Comparison of ENCODE assay signal across 1 cellular context in the genomic region with DNA sequence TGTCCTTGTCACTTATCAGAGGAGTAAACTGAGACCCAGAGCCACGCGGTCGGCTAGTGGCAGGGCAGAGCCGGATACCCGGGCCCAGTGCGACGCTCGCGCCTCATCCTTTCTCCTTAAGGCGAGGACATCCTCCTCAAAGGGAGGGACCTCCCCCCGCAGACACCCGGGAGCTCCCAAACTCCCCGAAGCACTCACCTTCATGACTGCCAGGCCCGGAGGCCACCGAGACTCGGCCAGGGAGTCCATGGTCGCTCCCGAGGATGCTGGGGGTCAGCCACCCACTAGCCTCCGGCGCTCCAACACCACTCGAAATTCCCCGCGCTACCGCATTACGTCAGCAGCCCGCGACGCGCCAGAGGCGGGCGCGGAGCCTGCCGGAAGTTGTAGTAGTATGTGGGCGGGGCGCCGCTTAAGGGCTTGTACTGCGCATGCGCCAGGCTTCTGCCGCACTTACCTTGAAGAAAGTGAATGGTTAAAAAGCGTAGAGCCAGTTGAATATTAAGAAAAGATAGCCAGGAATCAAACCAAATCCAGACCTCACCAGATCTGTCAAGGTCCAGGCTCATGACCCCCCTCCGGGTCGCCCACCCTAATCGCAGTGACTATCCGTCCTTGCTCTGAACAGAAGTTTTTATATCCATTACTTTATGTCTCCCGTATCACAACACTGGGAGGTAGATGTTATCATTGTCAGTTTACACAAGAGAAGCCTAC.
A peak's percentile ranks its signal among the peaks of the same experiment; 100 is the strongest.
TF ChIP-seq lines count a peak whose summit lies in the region.

A gene with protein sequence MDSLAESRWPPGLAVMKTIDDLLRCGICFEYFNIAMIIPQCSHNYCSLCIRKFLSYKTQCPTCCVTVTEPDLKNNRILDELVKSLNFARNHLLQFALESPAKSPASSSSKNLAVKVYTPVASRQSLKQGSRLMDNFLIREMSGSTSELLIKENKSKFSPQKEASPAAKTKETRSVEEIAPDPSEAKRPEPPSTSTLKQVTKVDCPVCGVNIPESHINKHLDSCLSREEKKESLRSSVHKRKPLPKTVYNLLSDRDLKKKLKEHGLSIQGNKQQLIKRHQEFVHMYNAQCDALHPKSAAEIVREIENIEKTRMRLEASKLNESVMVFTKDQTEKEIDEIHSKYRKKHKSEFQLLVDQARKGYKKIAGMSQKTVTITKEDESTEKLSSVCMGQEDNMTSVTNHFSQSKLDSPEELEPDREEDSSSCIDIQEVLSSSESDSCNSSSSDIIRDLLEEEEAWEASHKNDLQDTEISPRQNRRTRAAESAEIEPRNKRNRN (minus strand): TSS at position 336 of the 717 bp plus-strand sequence. CDS start 87 bp downstream, at position 249.

TF ChIP-seq in K562, 482 proteins besides CTCF, POLR2A, EP300 and RAD21 (continued from another document and continues in another):
- TF ChIP-seq HIVEP1 (CRISPR knock-in tag; IDR thresholded peaks at IDR 0.05) (no peak), SMARCA5 (IDR thresholded peaks at IDR 0.05) (no peak), NFIX (CRISPR knock-in tag; IDR thresholded peaks at IDR 0.05; ENCODE audit: low read depth) (no peak), MAFG (tag; conservative IDR thresholded peaks at IDR 0.05) (no peak), ZNF224 (CRISPR knock-in tag; IDR thresholded peaks at IDR 0.05) (no peak), ARNT (IDR thresholded peaks at IDR 0.05) (no peak), ZNF436 (CRISPR knock-in tag; IDR thresholded peaks at IDR 0.05) (no peak), NR4A1 (CRISPR knock-in tag; IDR thresholded peaks at IDR 0.05) (no peak), NR4A1 (tag; IDR thresholded peaks at IDR 0.05) (no peak), POLR2AphosphoS5 (IDR thresholded peaks at IDR 0.05; ENCODE audit: control insufficient read depth, insufficient read depth, low read depth, low read length) (peak; percentile 72), MAZ (CRISPR knock-in tag; conservative IDR thresholded peaks at IDR 0.05 in 1 of 2, IDR thresholded peaks at IDR 0.05 in 1 of 2) (peak; percentile 79 to 88), FOXM1 (IDR thresholded peaks at IDR 0.05; ENCODE audit: low read depth) (no peak), FOXM1 (CRISPR knock-in tag; IDR thresholded peaks at IDR 0.05; ENCODE audit: low read depth) (no peak), KDM5B (IDR thresholded peaks at IDR 0.05; ENCODE audit: insufficient replicate concordance, low read depth, low read length) (peak; percentile 74), CBFA2T2 (conservative IDR thresholded peaks at IDR 0.05) (no peak), TBP (optimal IDR thresholded peaks at IDR 0.05; ENCODE audit: low read depth, low read length) (peak; percentile 60), XRCC3 (IDR thresholded peaks at IDR 0.05) (no peak), DIDO1 (tag; IDR thresholded peaks at IDR 0.05; ENCODE audit: low read depth) (peak; percentile 95), L3MBTL2 (IDR thresholded peaks at IDR 0.05) (peak; percentile 89)
- TF ChIP-seq, protein P1, sequence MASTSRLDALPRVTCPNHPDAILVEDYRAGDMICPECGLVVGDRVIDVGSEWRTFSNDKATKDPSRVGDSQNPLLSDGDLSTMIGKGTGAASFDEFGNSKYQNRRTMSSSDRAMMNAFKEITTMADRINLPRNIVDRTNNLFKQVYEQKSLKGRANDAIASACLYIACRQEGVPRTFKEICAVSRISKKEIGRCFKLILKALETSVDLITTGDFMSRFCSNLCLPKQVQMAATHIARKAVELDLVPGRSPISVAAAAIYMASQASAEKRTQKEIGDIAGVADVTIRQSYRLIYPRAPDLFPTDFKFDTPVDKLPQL (IDR thresholded peaks at IDR 0.05; ENCODE audit: extremely low read depth, insufficient read length) = no peak
- TF ChIP-seq, protein P2, sequence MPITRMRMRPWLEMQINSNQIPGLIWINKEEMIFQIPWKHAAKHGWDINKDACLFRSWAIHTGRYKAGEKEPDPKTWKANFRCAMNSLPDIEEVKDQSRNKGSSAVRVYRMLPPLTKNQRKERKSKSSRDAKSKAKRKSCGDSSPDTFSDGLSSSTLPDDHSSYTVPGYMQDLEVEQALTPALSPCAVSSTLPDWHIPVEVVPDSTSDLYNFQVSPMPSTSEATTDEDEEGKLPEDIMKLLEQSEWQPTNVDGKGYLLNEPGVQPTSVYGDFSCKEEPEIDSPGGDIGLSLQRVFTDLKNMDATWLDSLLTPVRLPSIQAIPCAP (CRISPR knock-in tag; IDR thresholded peaks at IDR 0.05; ENCODE audit: borderline replicate concordance) = no peak
- TF ChIP-seq, protein P3, sequence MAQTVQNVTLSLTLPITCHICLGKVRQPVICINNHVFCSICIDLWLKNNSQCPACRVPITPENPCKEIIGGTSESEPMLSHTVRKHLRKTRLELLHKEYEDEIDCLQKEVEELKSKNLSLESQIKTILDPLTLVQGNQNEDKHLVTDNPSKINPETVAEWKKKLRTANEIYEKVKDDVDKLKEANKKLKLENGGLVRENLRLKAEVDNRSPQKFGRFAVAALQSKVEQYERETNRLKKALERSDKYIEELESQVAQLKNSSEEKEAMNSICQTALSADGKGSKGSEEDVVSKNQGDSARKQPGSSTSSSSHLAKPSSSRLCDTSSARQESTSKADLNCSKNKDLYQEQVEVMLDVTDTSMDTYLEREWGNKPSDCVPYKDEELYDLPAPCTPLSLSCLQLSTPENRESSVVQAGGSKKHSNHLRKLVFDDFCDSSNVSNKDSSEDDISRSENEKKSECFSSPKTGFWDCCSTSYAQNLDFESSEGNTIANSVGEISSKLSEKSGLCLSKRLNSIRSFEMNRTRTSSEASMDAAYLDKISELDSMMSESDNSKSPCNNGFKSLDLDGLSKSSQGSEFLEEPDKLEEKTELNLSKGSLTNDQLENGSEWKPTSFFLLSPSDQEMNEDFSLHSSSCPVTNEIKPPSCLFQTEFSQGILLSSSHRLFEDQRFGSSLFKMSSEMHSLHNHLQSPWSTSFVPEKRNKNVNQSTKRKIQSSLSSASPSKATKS (CRISPR knock-in tag; IDR thresholded peaks at IDR 0.05) = no peak
- TF ChIP-seq, protein P4, sequence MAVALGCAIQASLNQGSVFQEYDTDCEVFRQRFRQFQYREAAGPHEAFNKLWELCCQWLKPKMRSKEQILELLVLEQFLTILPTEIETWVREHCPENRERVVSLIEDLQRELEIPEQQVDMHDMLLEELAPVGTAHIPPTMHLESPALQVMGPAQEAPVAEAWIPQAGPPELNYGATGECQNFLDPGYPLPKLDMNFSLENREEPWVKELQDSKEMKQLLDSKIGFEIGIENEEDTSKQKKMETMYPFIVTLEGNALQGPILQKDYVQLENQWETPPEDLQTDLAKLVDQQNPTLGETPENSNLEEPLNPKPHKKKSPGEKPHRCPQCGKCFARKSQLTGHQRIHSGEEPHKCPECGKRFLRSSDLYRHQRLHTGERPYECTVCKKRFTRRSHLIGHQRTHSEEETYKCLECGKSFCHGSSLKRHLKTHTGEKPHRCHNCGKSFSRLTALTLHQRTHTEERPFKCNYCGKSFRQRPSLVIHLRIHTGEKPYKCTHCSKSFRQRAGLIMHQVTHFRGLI (CRISPR knock-in tag; IDR thresholded peaks at IDR 0.05) = no peak
- TF ChIP-seq, protein P5, sequence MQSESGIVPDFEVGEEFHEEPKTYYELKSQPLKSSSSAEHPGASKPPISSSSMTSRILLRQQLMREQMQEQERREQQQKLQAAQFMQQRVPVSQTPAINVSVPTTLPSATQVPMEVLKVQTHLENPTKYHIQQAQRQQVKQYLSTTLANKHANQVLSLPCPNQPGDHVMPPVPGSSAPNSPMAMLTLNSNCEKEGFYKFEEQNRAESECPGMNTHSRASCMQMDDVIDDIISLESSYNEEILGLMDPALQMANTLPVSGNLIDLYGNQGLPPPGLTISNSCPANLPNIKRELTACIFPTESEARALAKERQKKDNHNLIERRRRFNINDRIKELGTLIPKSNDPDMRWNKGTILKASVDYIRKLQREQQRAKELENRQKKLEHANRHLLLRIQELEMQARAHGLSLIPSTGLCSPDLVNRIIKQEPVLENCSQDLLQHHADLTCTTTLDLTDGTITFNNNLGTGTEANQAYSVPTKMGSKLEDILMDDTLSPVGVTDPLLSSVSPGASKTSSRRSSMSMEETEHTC (IDR thresholded peaks at IDR 0.05) = no peak
- TF ChIP-seq, protein P6, sequence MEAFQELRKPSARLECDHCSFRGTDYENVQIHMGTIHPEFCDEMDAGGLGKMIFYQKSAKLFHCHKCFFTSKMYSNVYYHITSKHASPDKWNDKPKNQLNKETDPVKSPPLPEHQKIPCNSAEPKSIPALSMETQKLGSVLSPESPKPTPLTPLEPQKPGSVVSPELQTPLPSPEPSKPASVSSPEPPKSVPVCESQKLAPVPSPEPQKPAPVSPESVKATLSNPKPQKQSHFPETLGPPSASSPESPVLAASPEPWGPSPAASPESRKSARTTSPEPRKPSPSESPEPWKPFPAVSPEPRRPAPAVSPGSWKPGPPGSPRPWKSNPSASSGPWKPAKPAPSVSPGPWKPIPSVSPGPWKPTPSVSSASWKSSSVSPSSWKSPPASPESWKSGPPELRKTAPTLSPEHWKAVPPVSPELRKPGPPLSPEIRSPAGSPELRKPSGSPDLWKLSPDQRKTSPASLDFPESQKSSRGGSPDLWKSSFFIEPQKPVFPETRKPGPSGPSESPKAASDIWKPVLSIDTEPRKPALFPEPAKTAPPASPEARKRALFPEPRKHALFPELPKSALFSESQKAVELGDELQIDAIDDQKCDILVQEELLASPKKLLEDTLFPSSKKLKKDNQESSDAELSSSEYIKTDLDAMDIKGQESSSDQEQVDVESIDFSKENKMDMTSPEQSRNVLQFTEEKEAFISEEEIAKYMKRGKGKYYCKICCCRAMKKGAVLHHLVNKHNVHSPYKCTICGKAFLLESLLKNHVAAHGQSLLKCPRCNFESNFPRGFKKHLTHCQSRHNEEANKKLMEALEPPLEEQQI (IDR thresholded peaks at IDR 0.05) = no peak
- TF ChIP-seq, protein P7, sequence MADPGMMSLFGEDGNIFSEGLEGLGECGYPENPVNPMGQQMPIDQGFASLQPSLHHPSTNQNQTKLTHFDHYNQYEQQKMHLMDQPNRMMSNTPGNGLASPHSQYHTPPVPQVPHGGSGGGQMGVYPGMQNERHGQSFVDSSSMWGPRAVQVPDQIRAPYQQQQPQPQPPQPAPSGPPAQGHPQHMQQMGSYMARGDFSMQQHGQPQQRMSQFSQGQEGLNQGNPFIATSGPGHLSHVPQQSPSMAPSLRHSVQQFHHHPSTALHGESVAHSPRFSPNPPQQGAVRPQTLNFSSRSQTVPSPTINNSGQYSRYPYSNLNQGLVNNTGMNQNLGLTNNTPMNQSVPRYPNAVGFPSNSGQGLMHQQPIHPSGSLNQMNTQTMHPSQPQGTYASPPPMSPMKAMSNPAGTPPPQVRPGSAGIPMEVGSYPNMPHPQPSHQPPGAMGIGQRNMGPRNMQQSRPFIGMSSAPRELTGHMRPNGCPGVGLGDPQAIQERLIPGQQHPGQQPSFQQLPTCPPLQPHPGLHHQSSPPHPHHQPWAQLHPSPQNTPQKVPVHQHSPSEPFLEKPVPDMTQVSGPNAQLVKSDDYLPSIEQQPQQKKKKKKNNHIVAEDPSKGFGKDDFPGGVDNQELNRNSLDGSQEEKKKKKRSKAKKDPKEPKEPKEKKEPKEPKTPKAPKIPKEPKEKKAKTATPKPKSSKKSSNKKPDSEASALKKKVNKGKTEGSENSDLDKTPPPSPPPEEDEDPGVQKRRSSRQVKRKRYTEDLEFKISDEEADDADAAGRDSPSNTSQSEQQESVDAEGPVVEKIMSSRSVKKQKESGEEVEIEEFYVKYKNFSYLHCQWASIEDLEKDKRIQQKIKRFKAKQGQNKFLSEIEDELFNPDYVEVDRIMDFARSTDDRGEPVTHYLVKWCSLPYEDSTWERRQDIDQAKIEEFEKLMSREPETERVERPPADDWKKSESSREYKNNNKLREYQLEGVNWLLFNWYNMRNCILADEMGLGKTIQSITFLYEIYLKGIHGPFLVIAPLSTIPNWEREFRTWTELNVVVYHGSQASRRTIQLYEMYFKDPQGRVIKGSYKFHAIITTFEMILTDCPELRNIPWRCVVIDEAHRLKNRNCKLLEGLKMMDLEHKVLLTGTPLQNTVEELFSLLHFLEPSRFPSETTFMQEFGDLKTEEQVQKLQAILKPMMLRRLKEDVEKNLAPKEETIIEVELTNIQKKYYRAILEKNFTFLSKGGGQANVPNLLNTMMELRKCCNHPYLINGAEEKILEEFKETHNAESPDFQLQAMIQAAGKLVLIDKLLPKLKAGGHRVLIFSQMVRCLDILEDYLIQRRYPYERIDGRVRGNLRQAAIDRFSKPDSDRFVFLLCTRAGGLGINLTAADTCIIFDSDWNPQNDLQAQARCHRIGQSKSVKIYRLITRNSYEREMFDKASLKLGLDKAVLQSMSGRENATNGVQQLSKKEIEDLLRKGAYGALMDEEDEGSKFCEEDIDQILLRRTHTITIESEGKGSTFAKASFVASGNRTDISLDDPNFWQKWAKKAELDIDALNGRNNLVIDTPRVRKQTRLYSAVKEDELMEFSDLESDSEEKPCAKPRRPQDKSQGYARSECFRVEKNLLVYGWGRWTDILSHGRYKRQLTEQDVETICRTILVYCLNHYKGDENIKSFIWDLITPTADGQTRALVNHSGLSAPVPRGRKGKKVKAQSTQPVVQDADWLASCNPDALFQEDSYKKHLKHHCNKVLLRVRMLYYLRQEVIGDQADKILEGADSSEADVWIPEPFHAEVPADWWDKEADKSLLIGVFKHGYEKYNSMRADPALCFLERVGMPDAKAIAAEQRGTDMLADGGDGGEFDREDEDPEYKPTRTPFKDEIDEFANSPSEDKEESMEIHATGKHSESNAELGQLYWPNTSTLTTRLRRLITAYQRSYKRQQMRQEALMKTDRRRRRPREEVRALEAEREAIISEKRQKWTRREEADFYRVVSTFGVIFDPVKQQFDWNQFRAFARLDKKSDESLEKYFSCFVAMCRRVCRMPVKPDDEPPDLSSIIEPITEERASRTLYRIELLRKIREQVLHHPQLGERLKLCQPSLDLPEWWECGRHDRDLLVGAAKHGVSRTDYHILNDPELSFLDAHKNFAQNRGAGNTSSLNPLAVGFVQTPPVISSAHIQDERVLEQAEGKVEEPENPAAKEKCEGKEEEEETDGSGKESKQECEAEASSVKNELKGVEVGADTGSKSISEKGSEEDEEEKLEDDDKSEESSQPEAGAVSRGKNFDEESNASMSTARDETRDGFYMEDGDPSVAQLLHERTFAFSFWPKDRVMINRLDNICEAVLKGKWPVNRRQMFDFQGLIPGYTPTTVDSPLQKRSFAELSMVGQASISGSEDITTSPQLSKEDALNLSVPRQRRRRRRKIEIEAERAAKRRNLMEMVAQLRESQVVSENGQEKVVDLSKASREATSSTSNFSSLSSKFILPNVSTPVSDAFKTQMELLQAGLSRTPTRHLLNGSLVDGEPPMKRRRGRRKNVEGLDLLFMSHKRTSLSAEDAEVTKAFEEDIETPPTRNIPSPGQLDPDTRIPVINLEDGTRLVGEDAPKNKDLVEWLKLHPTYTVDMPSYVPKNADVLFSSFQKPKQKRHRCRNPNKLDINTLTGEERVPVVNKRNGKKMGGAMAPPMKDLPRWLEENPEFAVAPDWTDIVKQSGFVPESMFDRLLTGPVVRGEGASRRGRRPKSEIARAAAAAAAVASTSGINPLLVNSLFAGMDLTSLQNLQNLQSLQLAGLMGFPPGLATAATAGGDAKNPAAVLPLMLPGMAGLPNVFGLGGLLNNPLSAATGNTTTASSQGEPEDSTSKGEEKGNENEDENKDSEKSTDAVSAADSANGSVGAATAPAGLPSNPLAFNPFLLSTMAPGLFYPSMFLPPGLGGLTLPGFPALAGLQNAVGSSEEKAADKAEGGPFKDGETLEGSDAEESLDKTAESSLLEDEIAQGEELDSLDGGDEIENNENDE (IDR thresholded peaks at IDR 0.05; ENCODE audit: low read depth, low read length) = no peak
